11 cellular contexts compared by ENCODE assay signal in genomic region chr2:128729051-128729450, GRCh38.
"Had no signal": no experiment of that assay in that cellular context is flagged by ENCODE, and none has a peak within 500 bp of the region (broad histone marks: within the 10 kb centered on the region; RNA-seq: fewer than 3 reads in every experiment).

No MANE protein-coding gene starts in this region.

- H3K4me1 ChIP-seq: HAP-1 had no signal

- H3K4me3 ChIP-seq: GM23248, GM23338, HAP-1 had no signal

- H3K4me2 ChIP-seq: GM23338 had no signal

- H2AFZ ChIP-seq: GM23248, GM23338 had no signal

- H3K9ac ChIP-seq: GM23248 had no signal

- H3K9me3 ChIP-seq: HAP-1 had no signal

- DNase-seq: GM23248, GOT3, H7, H9, HCEC 1CT, HFFc6 had no signal

- H3K36me3 ChIP-seq: HAP-1 had no signal

- H3K27ac ChIP-seq: GM23248 had no signal

- FAIRE-seq: H1, H54 had no signal

- ATAC-seq: GM23338, HCT116 had no signal
